ENCODE assay signal across 1 cellular context in genomic region chr1:54791880-54792522, GRCh38.
TF ChIP-seq lines count a peak whose summit lies in the region.

No MANE protein-coding gene starts in this region.

TF ChIP-seq in K562, 482 proteins besides CTCF, POLR2A, EP300 and RAD21:
- no peak for TF ChIP-seq GTF2E2 (tag; IDR thresholded peaks at IDR 0.05)
- TF ChIP-seq SMC3 (conservative IDR thresholded peaks at IDR 0.05; ENCODE audit: insufficient read depth, low read depth, low read length) = peak; percentile 83
- no peak for TF ChIP-seq PML (IDR thresholded peaks at IDR 0.05; ENCODE audit: low read length)
- TF ChIP-seq ARNT (IDR thresholded peaks at IDR 0.05) = no peak
- 0 out of 2 replicates have a peak, but pooled peaks have one; percentile 62 for TF ChIP-seq TRIM28 (IDR thresholded peaks at IDR 0.05)
- no peak for TF ChIP-seq ZNF354B (CRISPR knock-in tag; IDR thresholded peaks at IDR 0.05)
- TF ChIP-seq STAG1 (CRISPR knock-in tag; IDR thresholded peaks at IDR 0.05; ENCODE audit: borderline replicate concordance) = peak; percentile 85; the same call in 1 of the 2 replicates
- TF ChIP-seq CBX3 (IDR thresholded peaks at IDR 0.05; ENCODE audit: borderline replicate concordance in 1 of 2, low read length in 2 of 2) = peak in 1 of 2 experiments; percentile 83; a peak in 2 of 3 replicates
- TF ChIP-seq, protein P1, sequence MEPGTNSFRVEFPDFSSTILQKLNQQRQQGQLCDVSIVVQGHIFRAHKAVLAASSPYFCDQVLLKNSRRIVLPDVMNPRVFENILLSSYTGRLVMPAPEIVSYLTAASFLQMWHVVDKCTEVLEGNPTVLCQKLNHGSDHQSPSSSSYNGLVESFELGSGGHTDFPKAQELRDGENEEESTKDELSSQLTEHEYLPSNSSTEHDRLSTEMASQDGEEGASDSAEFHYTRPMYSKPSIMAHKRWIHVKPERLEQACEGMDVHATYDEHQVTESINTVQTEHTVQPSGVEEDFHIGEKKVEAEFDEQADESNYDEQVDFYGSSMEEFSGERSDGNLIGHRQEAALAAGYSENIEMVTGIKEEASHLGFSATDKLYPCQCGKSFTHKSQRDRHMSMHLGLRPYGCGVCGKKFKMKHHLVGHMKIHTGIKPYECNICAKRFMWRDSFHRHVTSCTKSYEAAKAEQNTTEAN (CRISPR knock-in tag; IDR thresholded peaks at IDR 0.05) = no peak
- no peak for TF ChIP-seq L3MBTL2 (IDR thresholded peaks at IDR 0.05)
- no peak for TF ChIP-seq SMARCA4 (IDR thresholded peaks at IDR 0.05)
- TF ChIP-seq, protein P2, sequence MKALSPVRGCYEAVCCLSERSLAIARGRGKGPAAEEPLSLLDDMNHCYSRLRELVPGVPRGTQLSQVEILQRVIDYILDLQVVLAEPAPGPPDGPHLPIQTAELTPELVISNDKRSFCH (CRISPR knock-in tag; IDR thresholded peaks at IDR 0.05) = no peak
- TF ChIP-seq, protein P2 (tag; IDR thresholded peaks at IDR 0.05) = no peak
- TF ChIP-seq, protein P3, sequence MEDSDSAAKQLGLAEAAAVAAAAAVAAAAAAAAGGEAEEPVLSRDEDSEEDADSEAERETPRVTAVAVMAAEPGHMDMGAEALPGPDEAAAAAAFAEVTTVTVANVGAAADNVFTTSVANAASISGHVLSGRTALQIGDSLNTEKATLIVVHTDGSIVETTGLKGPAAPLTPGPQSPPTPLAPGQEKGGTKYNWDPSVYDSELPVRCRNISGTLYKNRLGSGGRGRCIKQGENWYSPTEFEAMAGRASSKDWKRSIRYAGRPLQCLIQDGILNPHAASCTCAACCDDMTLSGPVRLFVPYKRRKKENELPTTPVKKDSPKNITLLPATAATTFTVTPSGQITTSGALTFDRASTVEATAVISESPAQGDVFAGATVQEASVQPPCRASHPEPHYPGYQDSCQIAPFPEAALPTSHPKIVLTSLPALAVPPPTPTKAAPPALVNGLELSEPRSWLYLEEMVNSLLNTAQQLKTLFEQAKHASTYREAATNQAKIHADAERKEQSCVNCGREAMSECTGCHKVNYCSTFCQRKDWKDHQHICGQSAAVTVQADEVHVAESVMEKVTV (CRISPR knock-in tag; IDR thresholded peaks at IDR 0.05) = peak; percentile 70; the same call in 1 of the 2 replicates
- TF ChIP-seq ARID1B (IDR thresholded peaks at IDR 0.05) = no peak
- TF ChIP-seq GABPB1 (CRISPR knock-in tag; IDR thresholded peaks at IDR 0.05) = peak; percentile 46; the same call in 1 of the 2 replicates
- peak; percentile 27; the same call in 1 of the 2 replicates for TF ChIP-seq CBX1 (IDR thresholded peaks at IDR 0.05; ENCODE audit: low read depth)
- TF ChIP-seq HMBOX1 (IDR thresholded peaks at IDR 0.05) = peak; percentile 71
